Comparison of ENCODE assay signal across 16 cellular contexts in genomic region chr14:62062645-62063044, GRCh38.
"Had no signal": no experiment of that assay in that cellular context is flagged by ENCODE, and none has a peak within 500 bp of the region (broad histone marks: within the 10 kb centered on the region; RNA-seq: fewer than 3 reads in every experiment).

No MANE protein-coding gene starts in this region.

- ATAC-seq: esophagus mucosa, heart right ventricle, mucosa of descending colon, natural killer cell, right cardiac atrium had no signal

- H3K9me3 ChIP-seq: heart right ventricle, mucosa of descending colon, ovary, suprapubic skin, thyroid gland, upper lobe of left lung, uterus had no signal

- H3K27me3 ChIP-seq: ovary, suprapubic skin, thyroid gland, upper lobe of left lung, uterus had no signal

- H3K4me1 ChIP-seq: heart right ventricle, suprapubic skin, upper lobe of left lung, uterus had no signal

- H3K27ac ChIP-seq: heart right ventricle, ovary, suprapubic skin, thyroid gland, upper lobe of left lung, uterus had no signal

- DNase-seq: effector memory CD4-positive, alpha-beta T cell; heart right ventricle; hypothalamus; kidney glomerular epithelial cell; mucosa of descending colon; natural killer cell; ovary; right cardiac atrium; small intestine; stimulated activated CD4-positive, alpha-beta T cell treated with anti-CD3 and anti-CD28 coated beads, Interleukin-12 subunit alpha, Interleukin-12 subunit beta, amount 100 ng/mL, for 4 hours; stimulated activated naive CD4-positive, alpha-beta T cell treated with Interleukin-2 at 50 U/mL for 16 hours; thyroid gland; upper lobe of left lung; uterus had no signal

- H3K4me3 ChIP-seq: heart right ventricle, mucosa of descending colon, ovary, suprapubic skin, thyroid gland, upper lobe of left lung, uterus had no signal

- H3K36me3 ChIP-seq: heart right ventricle, ovary, suprapubic skin, thyroid gland, upper lobe of left lung, uterus had no signal
